7 cellular contexts compared by ENCODE assay signal in genomic region chr16:15012941-15013340, GRCh38. TPM values are rescaled to one million over a fixed set of nuclear protein-coding genes. Genes with fewer than 3 reads are reported as not detected.
DNase-seq lines count a peak whose midpoint lies in the region; ATAC-seq and TF ChIP-seq lines count a peak whose summit lies in the region.
"Not testable (repeated sequence)": the region's sequence is repeated elsewhere in the genome, so short reads cannot be mapped to it uniquely, and the experiment has no call there.

No MANE protein-coding gene starts in this region.

- not testable (repeated sequence) for H3K9ac ChIP-seq in smooth muscle cell (ENCODE audit: low read depth)

- POLR2A ChIA-PET in A673 (lab: Charles Lee; ENCODE audit: low non-redundant PET): not testable (repeated sequence)
- POLR2A ChIA-PET in CD4-positive, alpha-beta T cell (lab: Charles Lee): interaction anchor here (2.7 kb wide), 1 partner anchor 38 kb away, joined by 9 read pairs; the partner anchor contains the start of gene PDXDC1

- peak overlapping the region; percentile 25 for H3K27ac ChIP-seq in A673 (ENCODE audit: low read depth, low read length, poor library complexity, severe bottlenecking)
- H3K27ac ChIP-seq in CD4-positive, alpha-beta T cell (ENCODE audit: low read depth, low read length): not testable (repeated sequence)
- peak overlapping the region; percentile 32 for H3K27ac ChIP-seq in smooth muscle cell (ENCODE audit: low read depth)

- H3K36me3 ChIP-seq in A673 (ENCODE audit: insufficient read depth, low read length, poor library complexity, severe bottlenecking): peaks cover 31% of the 10 kb centered on the region
- H3K36me3 ChIP-seq in smooth muscle cell (ENCODE audit: low read depth): peaks cover 30% of the 10 kb centered on the region

- peaks cover 20% of the 10 kb centered on the region for H3K79me2 ChIP-seq in smooth muscle cell (ENCODE audit: low read depth)

- 95% methylated on average over 10 of the region's 10 CpGs for WGBS in smooth muscle cell (ENCODE audit: low lambda C conversion rate)

- not testable (repeated sequence) for H3K27me3 ChIP-seq in A673 (replicated peaks; ENCODE audit: insufficient read depth, low read depth, low read length, poor library complexity); CD4-positive, alpha-beta T cell (ENCODE audit: control insufficient read depth, insufficient read depth, low read length); smooth muscle cell (ENCODE audit: low read depth)

- not testable (repeated sequence) for TF ChIP-seq CTCF in A673 (conservative IDR thresholded peaks at IDR 0.05; ENCODE audit: low read depth, low read length); CD4-positive, alpha-beta T cell (IDR thresholded peaks at IDR 0.05); natural killer cell (IDR thresholded peaks at IDR 0.05); smooth muscle cell (IDR thresholded peaks at IDR 0.05; ENCODE audit: borderline replicate concordance, insufficient read depth, poor library complexity, severe bottlenecking)

- intact Hi-C loops in A673 (cut with micrococcal nuclease; ENCODE audit: unreplicated experiment); natural killer cell (cut with micrococcal nuclease): not testable (repeated sequence)
- intact Hi-C loops in CD4-positive, alpha-beta T cell (cut with DNase I, micrococcal nuclease): loop anchor here in 1 of 2 experiments (5.0 kb wide), 1 partner anchor 36 kb away; the partner anchor contains the start of gene PDXDC1

- peaks cover 37% of the 10 kb centered on the region for H3K4me1 ChIP-seq in A673 (ENCODE audit: insufficient read depth, low read length, poor library complexity, severe bottlenecking)
- H3K4me1 ChIP-seq in smooth muscle cell (ENCODE audit: low read depth): not testable (repeated sequence)

- BruUV-seq in A673 (replicated peaks; lab: Mats Ljungman, UMichigan): not testable (repeated sequence)

- not testable (repeated sequence) for DNase-seq in A673 (ENCODE audit: low spot score); CD4-positive, alpha-beta T cell; T-helper 17 cell; central memory CD8-positive, alpha-beta T cell (ENCODE audit: low spot score in 2 of 2); memory B cell (ENCODE audit: low spot score in 2 of 2); natural killer cell; smooth muscle cell (lab: John Stamatoyannopoulos, UW; ENCODE audit: unreplicated experiment)

- peaks cover 36% of the 10 kb centered on the region for H3F3A ChIP-seq in smooth muscle cell (ENCODE audit: low read depth)

- H3K27ac Mint-ChIP-seq in CD4-positive, alpha-beta T cell: peak overlapping the region; percentile 97
- H3K27ac Mint-ChIP-seq in T-helper 17 cell: peak overlapping the region; percentile 95
- peak overlapping the region; percentile 94 for H3K27ac Mint-ChIP-seq in central memory CD8-positive, alpha-beta T cell (ENCODE audit: low read depth)
- H3K27ac Mint-ChIP-seq in memory B cell: peak overlapping the region; percentile 93
- H3K27ac Mint-ChIP-seq in natural killer cell: peak overlapping the region; percentile 88 to 91

- peaks cover 74% of the 10 kb centered on the region for H4K20me1 ChIP-seq in smooth muscle cell (ENCODE audit: low read depth)

- not testable (repeated sequence) for H3K4me2 ChIP-seq in smooth muscle cell

- not testable (repeated sequence) for ATAC-seq in CD4-positive, alpha-beta T cell (ENCODE audit: poor library complexity); T-helper 17 cell; central memory CD8-positive, alpha-beta T cell (replicated peaks; ENCODE audit: extremely low read depth, poor library complexity, severe bottlenecking); memory B cell (ENCODE audit: low read depth); natural killer cell

- not testable (repeated sequence) for H2AFZ ChIP-seq in smooth muscle cell (ENCODE audit: low read depth)

- H3K4me3 Mint-ChIP-seq in CD4-positive, alpha-beta T cell; memory B cell: not testable (repeated sequence)
- H3K4me3 Mint-ChIP-seq in T-helper 17 cell: peak overlapping the region; percentile 59
- H3K4me3 Mint-ChIP-seq in central memory CD8-positive, alpha-beta T cell: peak overlapping the region; percentile 45
- peak overlapping the region; percentile 17 for H3K4me3 Mint-ChIP-seq in natural killer cell

- peaks cover 41% of the 10 kb centered on the region for H3K4me1 Mint-ChIP-seq in CD4-positive, alpha-beta T cell (ENCODE audit: low read depth)
- H3K4me1 Mint-ChIP-seq in T-helper 17 cell: peaks cover 19% of the 10 kb centered on the region
- H3K4me1 Mint-ChIP-seq in central memory CD8-positive, alpha-beta T cell: peaks cover 27% of the 10 kb centered on the region
- not testable (repeated sequence) for H3K4me1 Mint-ChIP-seq in memory B cell, natural killer cell

- not testable (repeated sequence) for H3K9me3 ChIP-seq in A673 (ENCODE audit: low read depth, low read length, poor library complexity, severe bottlenecking); CD4-positive, alpha-beta T cell (ENCODE audit: control insufficient read depth, low read length); T-helper 17 cell (ENCODE audit: control insufficient read depth, low read length, poor library complexity, severe bottlenecking); smooth muscle cell (replicated peaks; ENCODE audit: low read depth)

- CTCF ChIA-PET in A673 (lab: Charles Lee): not testable (repeated sequence)
- CTCF ChIA-PET in CD4-positive, alpha-beta T cell (lab: Charles Lee): interaction anchor here (0.6 to 1.2 kb wide), 2 partner anchors 9 to 59 kb away, joined by 3 read pairs; no protein-coding TSS in a partner anchor

- not testable (repeated sequence) for H3K9me3 Mint-ChIP-seq in CD4-positive, alpha-beta T cell; central memory CD8-positive, alpha-beta T cell; memory B cell; natural killer cell

- peaks cover 69% of the 10 kb centered on the region for H3K36me3 Mint-ChIP-seq in CD4-positive, alpha-beta T cell (ENCODE audit: low read depth)
- not testable (repeated sequence) for H3K36me3 Mint-ChIP-seq in T-helper 17 cell (ENCODE audit: low read depth); natural killer cell
- peaks cover 42% of the 10 kb centered on the region for H3K36me3 Mint-ChIP-seq in central memory CD8-positive, alpha-beta T cell (ENCODE audit: insufficient read depth)
- H3K36me3 Mint-ChIP-seq in memory B cell: peaks cover 13% of the 10 kb centered on the region

- H3K27me3 Mint-ChIP-seq in CD4-positive, alpha-beta T cell; T-helper 17 cell; central memory CD8-positive, alpha-beta T cell; memory B cell; natural killer cell (ENCODE audit: low read depth in 2 of 2): not testable (repeated sequence)

- H3K4me3 ChIP-seq in A673 (ENCODE audit: low read depth, low read length, poor library complexity, severe bottlenecking); smooth muscle cell: not testable (repeated sequence)

RNA-seq across cellular contexts. Expression of gene PDXDC1, which starts 38.1 kb away (rescaled TPM):
- total RNA-seq in A673 (2021) (101 and 103 TPM in 2 replicates), T-helper 17 cell (10 to 100 TPM; 58.4 to 78.8 TPM), natural killer cell (10 to 100 TPM; 72.7 to 88.2 (median 75.1) TPM), smooth muscle cell (102 and 124 TPM in 2 replicates)
- total RNA-seq in CD4-positive, alpha-beta T cell: 10 to 100 TPM; 64.0 to 75.0 TPM
- 113 and 114 TPM in 2 replicates for polyA plus RNA-seq in smooth muscle cell

RNA-seq across cellular contexts. Expression of gene NTAN1, which starts 42.9 kb away (rescaled TPM):
- 55.5 and 59.7 TPM in 2 replicates for total RNA-seq in A673 (2021)
- total RNA-seq in CD4-positive, alpha-beta T cell: 10 to 100 TPM; 23.1 to 24.3 TPM
- total RNA-seq in T-helper 17 cell: 10 to 100 TPM; 26.5 to 34.4 TPM
- total RNA-seq in natural killer cell: 10 to 100 TPM; 26.7 to 35.1 (median 30.3) TPM
- total RNA-seq in smooth muscle cell: 66.9 and 70.0 TPM in 2 replicates
- 96.6 and 96.9 TPM in 2 replicates for polyA plus RNA-seq in smooth muscle cell
